23 cellular contexts compared by ENCODE assay signal in the genomic region with DNA sequence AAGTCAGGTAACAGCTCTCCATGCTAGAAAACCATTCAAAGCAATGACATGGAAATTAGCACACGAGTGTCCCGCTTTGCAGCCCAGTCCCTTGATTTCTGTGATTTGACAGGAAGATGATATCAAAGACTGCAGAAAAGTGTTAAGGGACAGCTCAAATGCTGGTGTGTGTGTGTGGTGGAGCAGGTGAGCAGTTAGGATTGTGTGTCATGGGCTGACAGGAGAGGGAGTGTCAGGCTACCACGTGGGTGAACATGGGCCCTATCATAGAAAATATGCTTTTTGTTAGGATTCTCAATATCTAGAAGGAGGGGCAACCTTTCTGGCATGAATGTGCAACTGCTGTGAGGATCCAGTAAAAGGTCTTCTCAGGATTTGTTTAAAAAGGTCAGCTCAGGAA.
"Had no signal": no experiment of that assay in that cellular context is flagged by ENCODE, and none has a peak within 500 bp of the region (broad histone marks: within the 10 kb centered on the region; RNA-seq: fewer than 3 reads in every experiment).

No MANE protein-coding gene starts in this region.

- H3K4me1 Mint-ChIP-seq: naive B cell; nephron; stimulated activated effector memory CD8-positive, alpha-beta T cell treated with anti-CD3 and anti-CD28 coated beads, Interleukin-12 subunit alpha, Interleukin-12 subunit beta, amount 100 ng/mL, for 72 hours had no signal

- H3K4me3 ChIP-seq: dorsolateral prefrontal cortex, esophagus muscularis mucosa, gastrocnemius medialis, lung, prostate gland, right lobe of liver, suprapubic skin, thyroid gland had no signal

- H3K36me3 ChIP-seq: esophagus muscularis mucosa, gastrocnemius medialis, prostate gland, right lobe of liver, suprapubic skin, thyroid gland had no signal

- H3K27me3 Mint-ChIP-seq: naive B cell, type B pancreatic cell had no signal

- ATAC-seq: gastrocnemius medialis; left colon; left ventricle myocardium superior; right lobe of liver; stimulated activated effector memory CD8-positive, alpha-beta T cell treated with anti-CD3 and anti-CD28 coated beads, Interleukin-12 subunit alpha, Interleukin-12 subunit beta, amount 100 ng/mL, for 72 hours; stimulated activated naive CD8-positive, alpha-beta T cell treated with anti-CD3 and anti-CD28 coated beads, Interleukin-15, Interleukin-2, amounts not matched to agents 100 U/mL and 50 U/mL, for 24 hours had no signal

- H3K9me3 Mint-ChIP-seq: naive B cell; nephron; stimulated activated effector memory CD8-positive, alpha-beta T cell treated with anti-CD3 and anti-CD28 coated beads, Interleukin-12 subunit alpha, Interleukin-12 subunit beta, amount 100 ng/mL, for 72 hours had no signal

- H3K4me1 ChIP-seq: esophagus muscularis mucosa, gastrocnemius medialis, parathyroid adenoma, prostate gland, right lobe of liver, suprapubic skin, thyroid gland had no signal

- H3K79me2 ChIP-seq: parathyroid adenoma had no signal

- H3K27me3 ChIP-seq: dorsolateral prefrontal cortex, esophagus muscularis mucosa, gastrocnemius medialis, right lobe of liver, suprapubic skin, thyroid gland had no signal

- H3K36me3 Mint-ChIP-seq: stimulated activated effector memory CD8-positive, alpha-beta T cell treated with anti-CD3 and anti-CD28 coated beads, Interleukin-12 subunit alpha, Interleukin-12 subunit beta, amount 100 ng/mL, for 72 hours; type B pancreatic cell had no signal

- DNase-seq: cortex of kidney; dorsolateral prefrontal cortex; effector memory CD4-positive, alpha-beta T cell; gastrocnemius medialis; kidney; left colon; left ventricle myocardium superior; mesenchymal stem cell; naive B cell; right lobe of liver; stimulated activated CD4-positive, alpha-beta T cell treated with anti-CD3 and anti-CD28 coated beads, Interleukin-4, amount 100 ng/mL, for 1 hour; stimulated activated CD8-positive, alpha-beta memory T cell treated with anti-CD3 and anti-CD28 coated beads, Interleukin-4, amount 100 ng/mL, for 48 hours; stimulated activated naive CD8-positive, alpha-beta T cell treated with anti-CD3 and anti-CD28 coated beads, Interleukin-15, Interleukin-2, amounts not matched to agents 100 U/mL and 50 U/mL, for 24 hours; thyroid gland had no signal

- H3K27ac ChIP-seq: epithelial cell of prostate, esophagus muscularis mucosa, gastrocnemius medialis, parathyroid adenoma, prostate gland, right lobe of liver, suprapubic skin, thyroid gland had no signal

- H3K27ac Mint-ChIP-seq: naive B cell; stimulated activated effector memory CD8-positive, alpha-beta T cell treated with anti-CD3 and anti-CD28 coated beads, Interleukin-12 subunit alpha, Interleukin-12 subunit beta, amount 100 ng/mL, for 72 hours; type B pancreatic cell had no signal

- H2AFZ ChIP-seq: parathyroid adenoma had no signal

- H3K9me3 ChIP-seq: esophagus muscularis mucosa, gastrocnemius medialis, prostate gland, right lobe of liver, suprapubic skin, thyroid gland had no signal

- H3K4me3 Mint-ChIP-seq: naive B cell; nephron; stimulated activated effector memory CD8-positive, alpha-beta T cell treated with anti-CD3 and anti-CD28 coated beads, Interleukin-12 subunit alpha, Interleukin-12 subunit beta, amount 100 ng/mL, for 72 hours; type B pancreatic cell had no signal
